11 cellular contexts compared by ENCODE assay signal in the genomic region with DNA sequence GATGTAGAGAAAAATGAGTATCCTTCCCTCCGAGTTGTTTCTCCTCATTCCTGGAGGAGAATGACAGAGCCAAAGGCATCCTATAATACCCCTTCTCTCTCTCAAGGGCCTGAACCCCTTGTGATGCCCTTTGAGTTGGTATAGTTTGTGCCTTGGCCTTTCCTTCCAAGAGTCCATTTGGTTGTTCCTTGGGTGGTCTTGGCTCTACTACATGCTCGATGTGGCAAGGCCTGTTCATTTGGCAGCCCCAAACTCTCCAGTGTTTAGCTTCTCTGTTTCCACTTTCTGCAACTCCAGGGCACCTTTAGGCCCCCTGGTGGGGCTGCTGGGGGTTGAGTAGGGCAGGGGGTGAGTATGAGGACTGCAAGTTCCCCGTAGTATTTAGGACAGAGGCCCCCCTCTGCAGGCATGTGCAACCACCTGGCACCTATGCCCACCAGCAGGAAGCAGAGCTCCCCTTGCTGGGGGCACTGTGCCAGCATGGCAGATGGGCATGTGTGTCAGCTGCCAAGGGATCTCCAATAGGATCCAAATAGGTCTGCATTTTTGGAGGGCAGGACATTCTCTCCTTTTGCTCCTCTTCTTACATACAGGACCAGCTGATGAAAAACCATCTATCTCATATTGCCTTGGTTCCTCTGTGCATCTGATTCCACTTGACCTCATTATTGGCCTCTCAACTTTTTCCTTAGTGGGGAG.
"Had no signal": no experiment of that assay in that cellular context is flagged by ENCODE, and none has a peak within 500 bp of the region (broad histone marks: within the 10 kb centered on the region; RNA-seq: fewer than 3 reads in every experiment).

No MANE protein-coding gene starts in this region.

- H2AFZ ChIP-seq: parathyroid adenoma had no signal

- H3K36me3 ChIP-seq: neutrophil, tibial artery, vagina had no signal

- H3K27ac ChIP-seq: neutrophil, parathyroid adenoma, tibial artery, vagina had no signal

- H3K4me1 ChIP-seq: parathyroid adenoma, tibial artery, vagina had no signal

- H3K27me3 ChIP-seq: neutrophil, vagina had no signal

- H3K4me3 ChIP-seq: tibial artery, vagina had no signal

- ATAC-seq: naive thymus-derived CD8-positive, alpha-beta T cell; stimulated activated naive B cell treated with anti-CD40 and anti-IgM and Interleukin-4, amounts not matched to agents 10 μg/mL and 1 μg/mL and 100 μg/mL, for 72 hours had no signal

- H3K9me3 ChIP-seq: neutrophil, tibial artery, vagina had no signal

- DNase-seq: activated B cell treated with CpG ODN at 0.5 μM for 24 hours; activated CD4-positive, alpha-beta T cell treated with anti-CD3 and anti-CD28 coated beads, Interleukin-2, amount 10 ng/mL, durations not matched to agents 24 days and 14 days; activated CD8-positive, alpha-beta memory T cell treated with anti-CD3 and anti-CD28 coated beads for 24 hours; activated naive CD8-positive, alpha-beta T cell treated with anti-CD3 and anti-CD28 coated beads for 36 hours; mesenchymal stem cell; naive thymus-derived CD8-positive, alpha-beta T cell; stimulated activated naive B cell treated with anti-CD40 and anti-IgM and Interleukin-4, amounts not matched to agents 10 μg/mL and 1 μg/mL and 100 μg/mL, for 72 hours; tibial artery had no signal

- H3K79me2 ChIP-seq: parathyroid adenoma had no signal
